22 cellular contexts compared by ENCODE assay signal in the genomic region with DNA sequence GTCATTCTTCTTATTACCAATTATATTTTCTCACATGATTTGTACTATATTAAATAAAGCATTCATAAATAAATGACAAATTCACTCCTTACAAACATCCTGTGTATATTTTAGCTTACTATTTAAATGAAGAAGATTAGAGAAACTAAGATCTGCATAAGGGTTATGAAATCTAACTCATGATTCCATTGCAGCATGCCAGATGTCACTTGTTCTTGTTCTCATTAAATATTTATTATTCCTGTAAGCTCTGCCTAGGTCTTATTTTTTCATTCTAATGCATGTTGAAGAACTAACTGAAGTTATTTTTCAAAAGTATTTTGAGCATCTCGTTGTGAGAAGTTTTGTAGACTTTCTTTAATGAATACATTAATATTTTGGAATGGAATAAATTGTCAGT. TPM values are rescaled to one million over a fixed set of nuclear protein-coding genes. Genes with fewer than 3 reads are reported as not detected.
DNase-seq lines count a peak whose midpoint lies in the region; ATAC-seq, FAIRE-seq and TF ChIP-seq lines count a peak whose summit lies in the region.
"Had no signal": no experiment of that assay in that cellular context is flagged by ENCODE, and none has a peak within 500 bp of the region (broad histone marks: within the 10 kb centered on the region; RNA-seq: fewer than 3 reads in every experiment).

No MANE protein-coding gene starts in this region.

- no peak overlapping the region for H3K9ac ChIP-seq in keratinocyte (ENCODE audit: control insufficient read depth, extremely low read depth, insufficient read depth, low read length)
- H3K9ac ChIP-seq: KMS-11, SK-N-SH had no signal

- peaks cover 31% of the 10 kb centered on the region for H3F3A ChIP-seq in PC-9 (ENCODE audit: insufficient read depth, low read depth)

- no peaks in the 10 kb centered on the region for H4K20me1 ChIP-seq in PC-9 (ENCODE audit: insufficient read depth)
- no peaks in the 10 kb centered on the region for H4K20me1 ChIP-seq in keratinocyte (ENCODE audit: control insufficient read depth, extremely low read depth, insufficient read depth, low read length)

- no peaks in the 10 kb centered on the region for H3K9me2 ChIP-seq in PC-9 (ENCODE audit: insufficient read depth)
- H3K9me2 ChIP-seq: SK-N-SH had no signal

- H3K27me3 ChIP-seq in PC-9 (ENCODE audit: insufficient read depth, low read depth) (no peaks in the 10 kb centered on the region), keratinocyte (ENCODE audit: control insufficient read depth, extremely low read depth, insufficient read depth, low read length) (no peaks in the 10 kb centered on the region)

- H3K27ac ChIP-seq in PC-9: peak overlapping the region; percentile 83; the same call in 1 of the 2 replicates
- H3K27ac ChIP-seq in keratinocyte (ENCODE audit: control insufficient read depth, insufficient read depth, low read length): peak overlapping the region; percentile 93
- H3K27ac ChIP-seq: KMS-11 had no signal

- H3K79me2 ChIP-seq in PC-9 (ENCODE audit: low read depth) (no peaks in the 10 kb centered on the region), keratinocyte (ENCODE audit: control insufficient read depth, insufficient read depth, low read length) (peaks cover 7% of the 10 kb centered on the region)

- no peak overlapping the region for H3K4me2 ChIP-seq in PC-9
- H3K4me2 ChIP-seq in keratinocyte (ENCODE audit: control insufficient read depth, extremely low read depth, insufficient read depth, low read depth, low read length): no peak overlapping the region
- H3K4me2 ChIP-seq: KMS-11, SK-N-SH had no signal

- no TSS peak for BruUV-seq in PC-9 (replicated peaks; lab: Mats Ljungman, UMichigan)

- TF ChIP-seq CTCF in PC-9 (conservative IDR thresholded peaks at IDR 0.05) (no peak), keratinocyte (optimal IDR thresholded peaks at IDR 0.05 in 1 of 3, IDR thresholded peaks at IDR 0.05 in 1 of 3, conservative IDR thresholded peaks at IDR 0.05 in 1 of 3; ENCODE audit: extremely low read depth in 1 of 3, insufficient read depth in 2 of 3, low read length in 3 of 3) (no peak)

- intact Hi-C loops in PC-9 (cut with micrococcal nuclease; ENCODE audit: unreplicated experiment): no loop called here

- H3K4me3 ChIP-seq in PC-9 (no peak overlapping the region), keratinocyte (ENCODE audit: control insufficient read depth in 2 of 3, extremely low read depth in 1 of 3, insufficient read depth in 2 of 3, low read depth in 1 of 3, low read length in 3 of 3) (no peak overlapping the region)

- dilution Hi-C loops in keratinocyte (cut with MboI; ENCODE audit: extremely low pct_ligation_motif_present, low sequenced_read_pairs): no loop called here

- no peak for FAIRE-seq in keratinocyte (lab: Jason Lieb, UNC)
- FAIRE-seq: D721Med had no signal

- CTCF ChIA-PET in PC-9 (lab: Charles Lee): no interaction called here

- no peaks in the 10 kb centered on the region for H3K9me3 ChIP-seq in PC-9 (ENCODE audit: insufficient read depth, low read depth)
- no peaks in the 10 kb centered on the region for H3K9me3 ChIP-seq in keratinocyte (ENCODE audit: control insufficient read depth, low read depth, low read length)
- H3K9me3 ChIP-seq: SK-N-SH had no signal

- H3K4me1 ChIP-seq in PC-9 (replicated peaks; ENCODE audit: insufficient read depth) (peaks cover 27% of the 10 kb centered on the region), keratinocyte (ENCODE audit: control insufficient read depth, extremely low read depth, insufficient read depth, low read length) (peaks cover 25% of the 10 kb centered on the region)

- H3K36me3 ChIP-seq in PC-9 (ENCODE audit: low read depth) (peaks cover 56% of the 10 kb centered on the region), keratinocyte (ENCODE audit: control insufficient read depth in 2 of 2, extremely low read depth in 1 of 2, insufficient read depth in 2 of 2, low read length in 2 of 2) (peaks cover 5 to 24% of the 10 kb centered on the region in 2 experiments)

- POLR2A ChIA-PET in PC-9 (lab: Charles Lee; ENCODE audit: unreplicated experiment): no interaction called here

- H2AFZ ChIP-seq in PC-9 (no peak overlapping the region), keratinocyte (ENCODE audit: control insufficient read depth, low read length) (no peak overlapping the region)

- peak; percentile 24 for DNase-seq in HCEC 1CT
- DNase-seq in PC-9: no peak
- peak; percentile 43 for DNase-seq in fibroblast of gingiva (ENCODE audit: low read depth)
- DNase-seq in keratinocyte (ENCODE audit: low read depth, low spot score): no peak
- DNase-seq in foreskin melanocyte: no peak
- no peak for DNase-seq in dermis blood vessel endothelial cell
- DNase-seq: ACHN; C1 segment of cervical spinal cord; CD8-positive, alpha-beta memory T cell; DND-41; GDM1; NCI-H1417 treated with DMSO at 0.1 percent for 48 hours; NCI-H1930; NCI-H2171; NCI-H748 treated with DMSO at 0.1 percent for 48 hours; SHP77; SK-N-SH had no signal

- no peaks in the 10 kb centered on the region for H3K9me1 ChIP-seq in keratinocyte (ENCODE audit: control insufficient read depth, extremely low read depth, insufficient read depth, low read length)

- ATAC-seq in HG02759 (IDR thresholded peaks at IDR 0.05; ENCODE audit: unreplicated experiment): no peak

RNA-seq across cellular contexts. Expression of a gene that starts 18.4 kb away (rescaled TPM):
- 50.6 and 55.1 TPM in 2 replicates for total RNA-seq in PC-9 (2021)
- 36.3 to 51.5 TPM (median 43.8 TPM) in 3 replicates for polyA plus RNA-seq in keratinocyte
- polyA plus RNA-seq in keratinocyte (2011; ENCODE audit: low read depth): 35.9 TPM
- polyA plus RNA-seq in keratinocyte (2011; cell fraction: cytosol; rRNA removed): 19.2 and 37.1 TPM in 2 replicates
- 28.6 and 33.1 TPM in 2 replicates for polyA plus RNA-seq in keratinocyte (2011; cell fraction: nucleus; rRNA removed)
- 19.8 and 22.0 TPM in 2 replicates for polyA plus RNA-seq in keratinocyte (2012; ENCODE audit: low replicate concordance)
- polyA minus RNA-seq in keratinocyte: 35.0 to 65.9 TPM (median 57.9 TPM) in 3 replicates
- polyA minus RNA-seq in keratinocyte (2011; cell fraction: cytosol; rRNA and poly(A)+ RNA removed): 29.0 TPM
- polyA minus RNA-seq in keratinocyte (2011; cell fraction: nucleus; rRNA and poly(A)+ RNA removed): 41.3 and 51.5 TPM in 2 replicates
- total RNA-seq in dermis blood vessel endothelial cell: 70.3 and 71.8 TPM in 2 replicates

RNA-seq across cellular contexts. Expression of a gene that starts 32.5 kb away (rescaled TPM):
- total RNA-seq in PC-9 (2021) (7.7 and 10.8 TPM in 2 replicates), dermis blood vessel endothelial cell (24.0 and 30.0 TPM in 2 replicates)
- polyA plus RNA-seq in keratinocyte: 12.5 to 20.3 TPM (median 12.6 TPM) in 3 replicates
- polyA plus RNA-seq in keratinocyte (2011; ENCODE audit: low read depth): 8.9 TPM
- 8.1 and 15.8 TPM in 2 replicates for polyA plus RNA-seq in keratinocyte (2011; cell fraction: cytosol; rRNA removed)
- 9.8 and 15.6 TPM in 2 replicates for polyA plus RNA-seq in keratinocyte (2011; cell fraction: nucleus; rRNA removed)
- 11.2 and 12.3 TPM in 2 replicates for polyA plus RNA-seq in keratinocyte (2012; ENCODE audit: low replicate concordance)
- 3.1 to 14.4 TPM (median 8.7 TPM) in 3 replicates for polyA minus RNA-seq in keratinocyte
- polyA minus RNA-seq in keratinocyte (2011; cell fraction: cytosol; rRNA and poly(A)+ RNA removed): 12.1 TPM
- polyA minus RNA-seq in keratinocyte (2011; cell fraction: nucleus; rRNA and poly(A)+ RNA removed): 9.0 and 16.6 TPM in 2 replicates

RNA-seq across cellular contexts. Expression of a gene that starts 52.0 kb away (rescaled TPM):
- total RNA-seq in PC-9 (2021) (not detected in 2 replicates), dermis blood vessel endothelial cell (0.09 and 0.17 TPM in 2 replicates)
- 0.10 to 0.20 TPM (median 0.16 TPM) in 3 replicates for polyA plus RNA-seq in keratinocyte
- 0.04 TPM for polyA plus RNA-seq in keratinocyte (2011; ENCODE audit: low read depth)
- polyA plus RNA-seq in keratinocyte (2011; cell fraction: cytosol; rRNA removed): 0.06 and 0.10 TPM in 2 replicates
- polyA plus RNA-seq in keratinocyte (2011; cell fraction: nucleus; rRNA removed): 0.23 and 0.31 TPM in 2 replicates
- polyA plus RNA-seq in keratinocyte (2012; ENCODE audit: low replicate concordance): 0.20 and 0.25 TPM in 2 replicates
- 0.10 to 0.36 TPM (median 0.20 TPM) in 3 replicates for polyA minus RNA-seq in keratinocyte
- 0.19 TPM for polyA minus RNA-seq in keratinocyte (2011; cell fraction: cytosol; rRNA and poly(A)+ RNA removed)
- polyA minus RNA-seq in keratinocyte (2011; cell fraction: nucleus; rRNA and poly(A)+ RNA removed): 0.32 and 0.54 TPM in 2 replicates
- total RNA-seq: HT-29, OCI-LY7 had no signal

Comparison
In these comparisons a context has a peak if more than half of its experiments do, and no peak if none do; other contexts are left out.
1. DNase-seq: peak in HCEC 1CT (single experiment) and fibroblast of gingiva (single experiment); none in PC-9 (0 of 2), keratinocyte (single experiment), foreskin melanocyte (single experiment) and dermis blood vessel endothelial cell (single experiment).